Comparison of ENCODE assay signal across 1 cellular context in the genomic region with DNA sequence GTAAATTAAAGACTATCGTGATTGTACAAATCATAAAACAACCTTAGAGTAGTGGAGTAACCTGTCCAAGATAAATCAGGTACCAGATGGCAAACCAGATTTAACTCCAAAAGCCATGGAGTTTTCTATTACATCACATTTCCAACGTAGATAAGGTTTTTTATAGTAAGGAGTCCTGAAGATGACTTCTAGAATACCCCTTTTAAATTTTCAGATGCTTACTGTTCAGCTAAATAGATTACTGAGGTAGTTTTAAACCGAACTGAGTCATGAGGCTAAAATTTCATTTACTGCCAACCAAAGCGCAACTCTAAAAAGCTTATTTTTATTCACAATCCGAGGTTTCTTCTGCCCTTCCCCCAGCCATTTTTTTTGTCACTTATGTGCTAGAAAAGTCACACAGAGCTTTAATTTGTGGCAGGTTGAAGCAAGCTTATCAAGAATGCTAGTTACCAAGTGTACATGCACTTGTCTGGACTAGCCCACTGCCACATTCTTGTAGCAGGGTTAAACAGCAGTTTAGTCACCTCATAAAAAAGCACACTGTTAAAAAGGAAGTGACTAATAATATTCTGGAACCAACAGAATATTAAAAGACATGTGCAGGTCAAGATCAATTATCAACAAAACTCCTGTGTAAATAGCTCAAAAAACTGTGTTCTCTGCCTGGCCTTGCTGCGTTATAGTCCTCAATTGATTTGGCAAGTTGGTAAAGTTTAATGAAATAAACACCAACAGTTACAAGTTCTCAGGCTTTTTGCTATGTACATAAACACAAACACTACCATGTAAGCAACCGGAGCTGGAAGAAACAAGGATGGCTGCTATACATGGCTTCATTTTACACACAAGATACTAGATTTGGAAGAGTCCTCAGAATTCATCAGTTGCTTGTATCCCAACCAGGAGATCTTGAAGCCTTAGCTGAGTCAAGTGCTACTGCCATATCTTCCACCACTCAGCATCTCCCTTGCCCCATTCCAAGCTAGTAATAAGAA.
TF ChIP-seq lines count a peak whose summit lies in the region.

No MANE protein-coding gene starts in this region.

TF ChIP-seq in IMR-90, 13 proteins besides CTCF, POLR2A, EP300 and RAD21:
- TF ChIP-seq, protein P1, sequence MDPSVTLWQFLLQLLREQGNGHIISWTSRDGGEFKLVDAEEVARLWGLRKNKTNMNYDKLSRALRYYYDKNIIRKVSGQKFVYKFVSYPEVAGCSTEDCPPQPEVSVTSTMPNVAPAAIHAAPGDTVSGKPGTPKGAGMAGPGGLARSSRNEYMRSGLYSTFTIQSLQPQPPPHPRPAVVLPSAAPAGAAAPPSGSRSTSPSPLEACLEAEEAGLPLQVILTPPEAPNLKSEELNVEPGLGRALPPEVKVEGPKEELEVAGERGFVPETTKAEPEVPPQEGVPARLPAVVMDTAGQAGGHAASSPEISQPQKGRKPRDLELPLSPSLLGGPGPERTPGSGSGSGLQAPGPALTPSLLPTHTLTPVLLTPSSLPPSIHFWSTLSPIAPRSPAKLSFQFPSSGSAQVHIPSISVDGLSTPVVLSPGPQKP (IDR thresholded peaks at IDR 0.05; ENCODE audit: borderline replicate concordance, low read depth, low read length), result no peak
- TF ChIP-seq MXI1 (IDR thresholded peaks at IDR 0.05; ENCODE audit: borderline replicate concordance, low read depth, low read length), result no peak
- no peak for TF ChIP-seq FOS (IDR thresholded peaks at IDR 0.05; ENCODE audit: low read depth, low read length)
- TF ChIP-seq CEBPB (IDR thresholded peaks at IDR 0.05; ENCODE audit: low read depth, low read length), result no peak
- TF ChIP-seq MAFK (IDR thresholded peaks at IDR 0.05; ENCODE audit: low read depth, low read length), result no peak
- TF ChIP-seq RCOR1 (IDR thresholded peaks at IDR 0.05; ENCODE audit: insufficient replicate concordance, low read length), result peak; percentile 60
- TF ChIP-seq BHLHE40 (IDR thresholded peaks at IDR 0.05; ENCODE audit: low read depth, low read length), result no peak
